2 cellular contexts compared by ENCODE assay signal in genomic region chr6:32037598-32038524, GRCh38. TPM values are rescaled to one million over a fixed set of nuclear protein-coding genes. Genes with fewer than 3 reads are reported as not detected.
"Had no signal": no experiment of that assay in that cellular context is flagged by ENCODE, and none has a peak within 500 bp of the region (broad histone marks: within the 10 kb centered on the region; RNA-seq: fewer than 3 reads in every experiment).

Gene CYP21A2, plus strand, starts transcription at chr6:32038415. Its CDS starts 8 bp downstream, at chr6:32038423.

RNA-seq across cellular contexts. Expression of gene CYP21A2, which starts in this region (rescaled TPM):
- total RNA-seq: bronchial epithelial cell, SJCRH30 had no signal
